In the genomic region with DNA sequence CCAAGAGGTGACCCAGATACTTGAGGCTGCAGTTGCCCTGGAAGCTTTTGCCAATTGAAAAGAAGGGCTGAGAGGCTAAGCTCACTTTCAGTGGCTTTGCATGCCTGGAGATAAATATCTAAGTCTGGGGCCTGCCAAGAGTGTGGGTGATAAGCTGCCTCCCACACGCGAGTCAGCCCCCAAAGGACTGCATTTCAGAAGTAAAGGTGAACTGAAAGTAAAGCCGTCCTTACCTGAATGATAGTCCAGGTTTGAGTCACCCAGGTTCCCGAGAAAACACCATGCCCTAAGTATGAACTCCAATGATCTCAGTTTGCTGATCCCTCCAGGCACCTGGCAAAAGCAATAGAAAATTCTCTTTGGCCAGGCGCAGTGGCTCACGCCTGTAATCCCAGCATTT, we compare ENCODE assay signal across 17 cellular contexts. TPM values are rescaled to one million over a fixed set of nuclear protein-coding genes. Genes with fewer than 3 reads are reported as not detected.
DNase-seq lines count a peak whose midpoint lies in the region; ATAC-seq, FAIRE-seq and TF ChIP-seq lines count a peak whose summit lies in the region.
"Had no signal": no experiment of that assay in that cellular context is flagged by ENCODE, and none has a peak within 500 bp of the region (broad histone marks: within the 10 kb centered on the region; RNA-seq: fewer than 3 reads in every experiment).

No MANE protein-coding gene starts in this region.

- no peaks in the 10 kb centered on the region for H3K36me3 ChIP-seq in GM12878 (ENCODE audit: control insufficient read depth in 2 of 2, insufficient read depth in 2 of 2, low read length in 1 of 2)

- intact Hi-C loops in GM12878 (cut with micrococcal nuclease; ENCODE audit: unreplicated experiment), result no loop called here

- H3K9ac ChIP-seq in GM12878 (ENCODE audit: control insufficient read depth, insufficient read depth, low read length), result no peak overlapping the region

- no peak for TF ChIP-seq EP300 in GM12878 (IDR thresholded peaks at IDR 0.05; ENCODE audit: borderline replicate concordance in 1 of 2, control insufficient read depth in 1 of 2, low read depth in 2 of 2, low read length in 2 of 2)

- H3K27ac ChIP-seq in GM12878 (ENCODE audit: control insufficient read depth, insufficient read depth), result no peak overlapping the region
- H3K27ac ChIP-seq: RWPE1 had no signal

- H3K27me3 ChIP-seq in GM12878 (replicated peaks in 1 of 2; ENCODE audit: control insufficient read depth in 2 of 2, insufficient read depth in 2 of 2, low read length in 1 of 2), result no peaks in the 10 kb centered on the region; a peak in 1 of 4 replicates

- 33% methylated on average over 6 of the region's 6 CpGs for WGBS in GM12878 (ENCODE audit: insufficient coverage, insufficient replicate concordance, low lambda C conversion rate, missing lambda C conversion rate)

- no peaks in the 10 kb centered on the region for H4K20me1 ChIP-seq in GM12878 (ENCODE audit: control insufficient read depth, insufficient read depth)

- H3K4me1 Mint-ChIP-seq in activated T-cell treated with anti-CD3 and anti-CD28 coated beads, Interleukin-2, amount 50 U/mL, for 72 hours (ENCODE audit: low read depth), result peaks cover 25% of the 10 kb centered on the region
- peaks cover 17% of the 10 kb centered on the region for H3K4me1 Mint-ChIP-seq in activated T-cell treated with anti-CD3 and anti-CD28 coated beads, Interleukin-2, amount 50 U/mL, for 4 hours (ENCODE audit: low read depth)
- H3K4me1 Mint-ChIP-seq in stimulated activated naive B cell treated with anti-CD40 and anti-IgM and Interleukin-4, amounts not matched to agents 10 μg/mL and 1 μg/mL and 100 μg/mL, for 72 hours, result peaks cover 14 to 24% of the 10 kb centered on the region in 2 donors
- H3K4me1 Mint-ChIP-seq in nephron progenitor cell, result no peaks in the 10 kb centered on the region

- H3K4me1 ChIP-seq in GM12878 (ENCODE audit: control insufficient read depth, insufficient read depth, low read length), result peaks cover 6% of the 10 kb centered on the region; the same call in 1 of the 2 replicates

- peak overlapping the region; percentile 41 to 60 for H3K4me3 Mint-ChIP-seq in activated T-cell treated with anti-CD3 and anti-CD28 coated beads, Interleukin-2, amount 50 U/mL, for 72 hours
- no peak overlapping the region for H3K4me3 Mint-ChIP-seq in activated T-cell treated with anti-CD3 and anti-CD28 coated beads, Interleukin-2, amount 50 U/mL, for 4 hours
- no peak overlapping the region for H3K4me3 Mint-ChIP-seq in stimulated activated naive B cell treated with anti-CD40 and anti-IgM and Interleukin-4, amounts not matched to agents 10 μg/mL and 1 μg/mL and 100 μg/mL, for 72 hours
- H3K4me3 Mint-ChIP-seq in nephron progenitor cell, result no peak overlapping the region

- no peak for TF ChIP-seq POLR2A in GM12878 (IDR thresholded peaks at IDR 0.05; ENCODE audit: low read depth, low read length)

- H3K79me2 ChIP-seq in GM12878 (ENCODE audit: control insufficient read depth, insufficient read depth, low read length), result no peaks in the 10 kb centered on the region

- SMC1A ChIA-PET in GM12878 (lab: Charles Lee; ENCODE audit: uncharacterized antibody, unreplicated experiment), result interaction anchor here (1.0 to 1.5 kb wide), 5 partner anchors 13 to 63 kb away, joined by 3 to 4 read pairs (median 4); partner anchors contain the start of gene NHP2

- DNase-seq in activated T-cell treated with anti-CD3 and anti-CD28 coated beads, Interleukin-2, amount 50 U/mL, for 72 hours, result peak; percentile 8 to 36
- no peak for DNase-seq in activated T-cell treated with anti-CD3 and anti-CD28 coated beads, Interleukin-2, amount 50 U/mL, for 4 hours
- DNase-seq in GM12878 (ENCODE audit: low read depth, low spot score) (no peak), nephron progenitor cell (no peak)
- peak; percentile 34 for DNase-seq in stimulated activated naive B cell treated with anti-CD40 and anti-IgM and Interleukin-4, amounts not matched to agents 10 μg/mL and 1 μg/mL and 100 μg/mL, for 72 hours
- DNase-seq: C1 segment of cervical spinal cord; DMS79 treated with DMSO at 0.1 percent for 48 hours; H7; NCI-H1105 treated with DMSO at 0.1 percent for 48 hours; NCI-H187; NCI-H226; NCI-H526 treated with DMSO at 0.1 percent for 48 hours; NK-92 treated with Interleukin-12 subunit alpha and Interleukin-12 subunit beta, amount 100 ng/mL, for 24 hours; OCI-M1 had no signal

- H2AFZ ChIP-seq in GM12878 (ENCODE audit: control insufficient read depth, low read depth, low read length), result no peak overlapping the region

- peak; percentile 53 to 74 for ATAC-seq in activated T-cell treated with anti-CD3 and anti-CD28 coated beads, Interleukin-2, amount 50 U/mL, for 72 hours (replicated peaks in 1 of 2)
- no peak for ATAC-seq in activated T-cell treated with anti-CD3 and anti-CD28 coated beads, Interleukin-2, amount 50 U/mL, for 4 hours
- ATAC-seq in GM19351 (IDR thresholded peaks at IDR 0.05; ENCODE audit: unreplicated experiment) (peak; percentile 49), GM12878 (no peak), HG03520 (IDR thresholded peaks at IDR 0.05; ENCODE audit: unreplicated experiment) (no peak)
- peak; percentile 89 to 95 for ATAC-seq in stimulated activated naive B cell treated with anti-CD40 and anti-IgM and Interleukin-4, amounts not matched to agents 10 μg/mL and 1 μg/mL and 100 μg/mL, for 72 hours (replicated peaks)

- peaks cover 5% of the 10 kb centered on the region for H3K27me3 Mint-ChIP-seq in activated T-cell treated with anti-CD3 and anti-CD28 coated beads, Interleukin-2, amount 50 U/mL, for 72 hours (ENCODE audit: low read depth)
- peaks cover 5% of the 10 kb centered on the region for H3K27me3 Mint-ChIP-seq in activated T-cell treated with anti-CD3 and anti-CD28 coated beads, Interleukin-2, amount 50 U/mL, for 4 hours (ENCODE audit: low read depth)
- peaks cover 6 to 11% of the 10 kb centered on the region in 2 donors for H3K27me3 Mint-ChIP-seq in stimulated activated naive B cell treated with anti-CD40 and anti-IgM and Interleukin-4, amounts not matched to agents 10 μg/mL and 1 μg/mL and 100 μg/mL, for 72 hours
- peaks cover 27% of the 10 kb centered on the region for H3K27me3 Mint-ChIP-seq in nephron progenitor cell (ENCODE audit: low read depth, poor library complexity)

- RAD21 ChIA-PET in GM12878 (lab: Charles Lee; ENCODE audit: unreplicated experiment), result interaction anchor here (1.0 to 1.7 kb wide), 3 partner anchors 15 to 30 kb away, joined by 3 to 7 read pairs (median 5); no protein-coding TSS in a partner anchor

- H3K4me2 ChIP-seq in GM12878 (ENCODE audit: control insufficient read depth, insufficient read depth), result no peak overlapping the region

- no peaks in the 10 kb centered on the region; the same call in 2 of the 3 replicates for H3K9me3 ChIP-seq in GM12878 (replicated peaks; ENCODE audit: control insufficient read depth, insufficient read depth, low read length)

- TF ChIP-seq CTCF in GM12878 (IDR thresholded peaks at IDR 0.05 in 2 of 3, conservative IDR thresholded peaks at IDR 0.05 in 1 of 3; ENCODE audit: control insufficient read depth in 2 of 3, extremely low read depth in 1 of 3, insufficient read depth in 1 of 3, low read depth in 3 of 3, low read length in 3 of 3) (no peak), nephron progenitor cell (IDR thresholded peaks at IDR 0.05) (no peak)

- peaks cover 0 to 3% of the 10 kb centered on the region in 2 donors for H3K9me3 Mint-ChIP-seq in activated T-cell treated with anti-CD3 and anti-CD28 coated beads, Interleukin-2, amount 50 U/mL, for 72 hours
- H3K9me3 Mint-ChIP-seq in activated T-cell treated with anti-CD3 and anti-CD28 coated beads, Interleukin-2, amount 50 U/mL, for 4 hours, result peaks cover 4% of the 10 kb centered on the region
- peaks cover 2 to 5% of the 10 kb centered on the region in 2 donors for H3K9me3 Mint-ChIP-seq in stimulated activated naive B cell treated with anti-CD40 and anti-IgM and Interleukin-4, amounts not matched to agents 10 μg/mL and 1 μg/mL and 100 μg/mL, for 72 hours
- peaks cover 24% of the 10 kb centered on the region for H3K9me3 Mint-ChIP-seq in nephron progenitor cell

- H3K27ac Mint-ChIP-seq in activated T-cell treated with anti-CD3 and anti-CD28 coated beads, Interleukin-2, amount 50 U/mL, for 72 hours, result no peak overlapping the region
- H3K27ac Mint-ChIP-seq in stimulated activated naive B cell treated with anti-CD40 and anti-IgM and Interleukin-4, amounts not matched to agents 10 μg/mL and 1 μg/mL and 100 μg/mL, for 72 hours, result peak overlapping the region; percentile 31
- no peak overlapping the region for H3K27ac Mint-ChIP-seq in nephron progenitor cell

- no peak overlapping the region for H3K4me3 ChIP-seq in GM12878

- BruUV-seq in GM12878 (replicated peaks; lab: Mats Ljungman, UMichigan), result no TSS peak

- peaks cover 2 to 6% of the 10 kb centered on the region in 2 donors for H3K36me3 Mint-ChIP-seq in activated T-cell treated with anti-CD3 and anti-CD28 coated beads, Interleukin-2, amount 50 U/mL, for 72 hours (ENCODE audit: insufficient read depth in 2 of 2)
- H3K36me3 Mint-ChIP-seq in activated T-cell treated with anti-CD3 and anti-CD28 coated beads, Interleukin-2, amount 50 U/mL, for 4 hours (ENCODE audit: insufficient read depth), result no peaks in the 10 kb centered on the region
- H3K36me3 Mint-ChIP-seq in stimulated activated naive B cell treated with anti-CD40 and anti-IgM and Interleukin-4, amounts not matched to agents 10 μg/mL and 1 μg/mL and 100 μg/mL, for 72 hours, result peaks cover 0 to 5% of the 10 kb centered on the region in 2 donors
- no peaks in the 10 kb centered on the region for H3K36me3 Mint-ChIP-seq in nephron progenitor cell (ENCODE audit: low read depth)

- in situ Hi-C loops in GM12878 (cut with MboI), result no loop called here

- POLR2A ChIA-PET in GM12878 (lab: Charles Lee), result interaction anchor here (0.6 kb wide), 1 partner anchor 153 kb away, joined by 3 read pairs; no protein-coding TSS in a partner anchor

- no peak for FAIRE-seq in GM12878 (lab: Jason Lieb, UNC)

- TF ChIP-seq RAD21 in GM12878 (IDR thresholded peaks at IDR 0.05; ENCODE audit: insufficient read depth, low read depth, low read length), result no peak

- CTCF ChIA-PET in GM12878 (lab: Yijun Ruan, JAX), result interaction anchor here (0.8 to 3.2 kb wide), 4 partner anchors 16 to 63 kb away, joined by 3 to 13 read pairs (median 3); partner anchors contain the start of gene NHP2

RNA-seq across cellular contexts. Expression of gene N4BP3, which starts 22.5 kb away (rescaled TPM):
- total RNA-seq in activated T-cell treated with anti-CD3 and anti-CD28 coated beads, Interleukin-2, amount 50 U/mL, for 72 hours, result 1 to 10 TPM; 5.6 to 6.0 TPM
- 1 to 10 TPM; 6.4 to 7.8 (median 7.6) TPM for total RNA-seq in activated T-cell treated with anti-CD3 and anti-CD28 coated beads, Interleukin-2, amount 50 U/mL, for 4 hours
- 49.3 and 55.0 TPM in 2 replicates for total RNA-seq in GM12878 (2013; cell fraction: nucleolus; rRNA removed)
- 10.0 and 10.2 TPM in 2 replicates for total RNA-seq in GM12878 (2014; rRNA removed)
- total RNA-seq in GM12878 (2014; rRNA removed; fragmentation: Illumina TruSeq; extraction: Trizol), result 3.9 and 4.0 TPM in 2 replicates
- 11.4 and 13.0 TPM in 2 replicates for total RNA-seq in GM12878 (2021)
- 1.4 TPM for polyA plus RNA-seq in GM12878 (2011; ENCODE audit: low read depth)
- 4.6 and 8.3 TPM in 2 replicates for polyA plus RNA-seq in GM12878 (2011; rRNA removed)
- 10.4 and 11.5 TPM in 2 replicates for polyA plus RNA-seq in GM12878 (2011; cell fraction: cytosol; rRNA removed)
- polyA plus RNA-seq in GM12878 (2011; cell fraction: nucleus; rRNA removed), result 29.0 and 31.8 TPM in 2 replicates
- polyA plus RNA-seq in GM12878 (2012), result 3.5 and 6.0 TPM in 2 replicates
- polyA plus RNA-seq in GM12878 (2014; fragmentation: Illumina TruSeq; extraction: Trizol), result 1.3 and 2.5 TPM in 2 replicates
- polyA plus RNA-seq in GM12878 (2014; fragmentation: Nextera tagmentation; extraction: Ambion mirVana), result under 1 TPM; 0.06 to 0.27 TPM
- 9.3 and 10.3 TPM in 2 replicates for polyA plus RNA-seq in GM12878 (2014; rRNA removed)
- 1 to 10 TPM; 3.7 to 4.6 TPM for polyA plus RNA-seq in GM12878 (2016; fragmentation: Nextera tagmentation; extraction: Ambion mirVana)
- 5.0 and 14.3 TPM in 2 replicates for polyA minus RNA-seq in GM12878 (2011; rRNA and poly(A)+ RNA removed)
- 5.1 and 6.3 TPM in 2 replicates for polyA minus RNA-seq in GM12878 (2011; cell fraction: cytosol; rRNA and poly(A)+ RNA removed)
- 12.8 and 16.0 TPM in 2 replicates for polyA minus RNA-seq in GM12878 (2011; cell fraction: nucleus; rRNA and poly(A)+ RNA removed)

RNA-seq across cellular contexts. Expression of gene RMND5B, which starts 40.0 kb away (rescaled TPM):
- 10 to 100 TPM; 21.5 to 24.5 TPM for total RNA-seq in activated T-cell treated with anti-CD3 and anti-CD28 coated beads, Interleukin-2, amount 50 U/mL, for 72 hours
- 10 to 100 TPM; 34.6 to 41.2 (median 35.8) TPM for total RNA-seq in activated T-cell treated with anti-CD3 and anti-CD28 coated beads, Interleukin-2, amount 50 U/mL, for 4 hours
- 42.9 and 49.4 TPM in 2 replicates for total RNA-seq in GM12878 (2013; cell fraction: nucleolus; rRNA removed)
- 25.8 and 27.6 TPM in 2 replicates for total RNA-seq in GM12878 (2014; rRNA removed)
- 16.7 and 16.8 TPM in 2 replicates for total RNA-seq in GM12878 (2014; rRNA removed; fragmentation: Illumina TruSeq; extraction: Trizol)
- 37.5 and 39.6 TPM in 2 replicates for total RNA-seq in GM12878 (2021)
- 11.3 TPM for polyA plus RNA-seq in GM12878 (2011; ENCODE audit: low read depth)
- polyA plus RNA-seq in GM12878 (2011; rRNA removed), result 20.0 and 34.3 TPM in 2 replicates
- polyA plus RNA-seq in GM12878 (2011; cell fraction: cytosol; rRNA removed), result 43.0 and 46.1 TPM in 2 replicates
- 62.1 and 65.1 TPM in 2 replicates for polyA plus RNA-seq in GM12878 (2011; cell fraction: nucleus; rRNA removed)
- polyA plus RNA-seq in GM12878 (2012), result 23.8 and 24.3 TPM in 2 replicates
- 11.2 and 19.0 TPM in 2 replicates for polyA plus RNA-seq in GM12878 (2014; fragmentation: Illumina TruSeq; extraction: Trizol)
- polyA plus RNA-seq in GM12878 (2014; fragmentation: Nextera tagmentation; extraction: Ambion mirVana), result 1 to 10 TPM; 1.6 to 4.0 TPM
- 36.2 and 39.5 TPM in 2 replicates for polyA plus RNA-seq in GM12878 (2014; rRNA removed)
- polyA plus RNA-seq in GM12878 (2016; fragmentation: Nextera tagmentation; extraction: Ambion mirVana), result 10 to 100 TPM; 50.4 to 50.7 TPM
- polyA minus RNA-seq in GM12878 (2011; rRNA and poly(A)+ RNA removed), result 38.7 and 46.0 TPM in 2 replicates
- polyA minus RNA-seq in GM12878 (2011; cell fraction: cytosol; rRNA and poly(A)+ RNA removed), result 12.4 and 14.0 TPM in 2 replicates
- polyA minus RNA-seq in GM12878 (2011; cell fraction: nucleus; rRNA and poly(A)+ RNA removed), result 20.8 and 39.0 TPM in 2 replicates

Comparison
In these comparisons a context has a peak if more than half of its experiments do, and no peak if none do; other contexts are left out.
1. ATAC-seq: peak in activated T-cell treated with anti-CD3 and anti-CD28 coated beads, Interleukin-2, amount 50 U/mL, for 72 hours (2 of 2), GM19351 (single experiment) and stimulated activated naive B cell treated with anti-CD40 and anti-IgM and Interleukin-4, amounts not matched to agents 10 μg/mL and 1 μg/mL and 100 μg/mL, for 72 hours (2 of 2); none in activated T-cell treated with anti-CD3 and anti-CD28 coated beads, Interleukin-2, amount 50 U/mL, for 4 hours (0 of 2), GM12878 (single experiment) and HG03520 (single experiment).
2. DNase-seq: peak in activated T-cell treated with anti-CD3 and anti-CD28 coated beads, Interleukin-2, amount 50 U/mL, for 72 hours (2 of 2) and stimulated activated naive B cell treated with anti-CD40 and anti-IgM and Interleukin-4, amounts not matched to agents 10 μg/mL and 1 μg/mL and 100 μg/mL, for 72 hours (single experiment); none in activated T-cell treated with anti-CD3 and anti-CD28 coated beads, Interleukin-2, amount 50 U/mL, for 4 hours (single experiment), GM12878 (single experiment) and nephron progenitor cell (single experiment).
3. H3K4me3 Mint-ChIP-seq: peak in activated T-cell treated with anti-CD3 and anti-CD28 coated beads, Interleukin-2, amount 50 U/mL, for 72 hours (2 of 2); none in activated T-cell treated with anti-CD3 and anti-CD28 coated beads, Interleukin-2, amount 50 U/mL, for 4 hours (single experiment), stimulated activated naive B cell treated with anti-CD40 and anti-IgM and Interleukin-4, amounts not matched to agents 10 μg/mL and 1 μg/mL and 100 μg/mL, for 72 hours (0 of 2) and nephron progenitor cell (single experiment).